In the genomic region with DNA sequence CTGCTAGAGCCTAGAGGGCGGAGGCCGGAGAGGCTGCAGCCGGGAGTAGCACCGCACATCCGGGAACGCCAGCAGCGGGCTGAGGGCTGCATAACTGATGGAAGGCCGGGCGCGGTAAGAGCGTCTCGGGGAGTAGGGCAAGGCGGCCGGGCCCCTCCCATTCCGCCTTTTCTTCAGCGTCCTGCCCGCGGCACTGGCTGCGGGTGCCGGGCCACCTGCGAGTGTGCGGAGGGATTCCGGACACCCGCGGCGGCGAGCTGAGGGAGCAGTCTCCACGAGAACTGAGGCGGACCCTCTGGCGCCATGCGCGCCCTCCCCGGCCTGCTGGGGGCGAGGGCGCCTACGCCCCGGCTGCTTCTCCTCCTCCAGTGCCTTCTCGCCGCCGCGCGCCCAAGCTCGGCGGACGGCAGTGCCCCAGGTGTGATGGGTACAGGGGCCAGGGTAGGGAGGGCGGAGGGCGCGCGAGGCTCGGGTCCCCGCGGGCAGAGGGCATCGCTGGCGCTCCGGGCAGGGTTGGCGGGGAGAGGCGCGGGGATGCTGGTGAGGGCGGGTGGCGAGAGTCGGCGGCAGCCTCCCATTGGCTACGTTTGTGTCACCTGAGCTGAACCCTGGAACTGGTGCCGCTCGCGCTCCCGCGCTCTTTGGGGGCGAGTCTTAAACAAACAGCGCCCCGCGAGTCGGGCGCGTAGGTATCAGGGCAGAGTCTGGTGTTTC, we compare ENCODE assay signal across 7 cellular contexts.
DNase-seq lines count a peak whose midpoint lies in the region; ATAC-seq lines count a peak whose summit lies in the region.

No MANE protein-coding gene starts in this region.

- peaks cover 14% of the 10 kb centered on the region for H3K9me3 Mint-ChIP-seq in activated CD8-positive, alpha-beta T cell treated with anti-CD3 and anti-CD28 coated beads, Interleukin-2, amount 10 ng/mL, durations not matched to agents 7 days and 5 days (ENCODE audit: insufficient read depth)

- no peaks in the 10 kb centered on the region for H3K27me3 Mint-ChIP-seq in activated CD8-positive, alpha-beta T cell treated with anti-CD3 and anti-CD28 coated beads, Interleukin-2, amount 10 ng/mL, durations not matched to agents 7 days and 5 days (ENCODE audit: low read depth)

- ATAC-seq in GM21619 (IDR thresholded peaks at IDR 0.05; ENCODE audit: unreplicated experiment) = peak; percentile 53
- ATAC-seq in activated CD8-positive, alpha-beta T cell treated with anti-CD3 and anti-CD28 coated beads, Interleukin-2, amount 10 ng/mL, durations not matched to agents 7 days and 5 days = peak; percentile 92
- no peak for ATAC-seq in HG03280 (IDR thresholded peaks at IDR 0.05; ENCODE audit: unreplicated experiment)

- H3K27ac Mint-ChIP-seq in activated CD8-positive, alpha-beta T cell treated with anti-CD3 and anti-CD28 coated beads, Interleukin-2, amount 10 ng/mL, durations not matched to agents 7 days and 5 days = peak overlapping the region; percentile 94

- POLR2A ChIA-PET in activated CD8-positive, alpha-beta T cell treated with anti-CD3 and anti-CD28 coated beads, Interleukin-2, amount 10 ng/mL, durations not matched to agents 7 days and 5 days (lab: Charles Lee) = interaction anchor here (0.7 to 2.1 kb wide), 7 partner anchors 8 to 65 kb away, joined by 3 to 7 read pairs (median 4); no protein-coding TSS in a partner anchor

- CTCF ChIA-PET in activated CD8-positive, alpha-beta T cell treated with anti-CD3 and anti-CD28 coated beads, Interleukin-2, amount 10 ng/mL, durations not matched to agents 7 days and 5 days (lab: Charles Lee) = interaction anchor here (0.8 to 2.2 kb wide), 7 partner anchors 10 to 60 kb away, joined by 3 to 6 read pairs (median 4); no protein-coding TSS in a partner anchor

- peaks cover 56% of the 10 kb centered on the region for H3K4me1 Mint-ChIP-seq in activated CD8-positive, alpha-beta T cell treated with anti-CD3 and anti-CD28 coated beads, Interleukin-2, amount 10 ng/mL, durations not matched to agents 7 days and 5 days (ENCODE audit: low read depth)

- peak overlapping the region; percentile 94 for H3K4me3 Mint-ChIP-seq in activated CD8-positive, alpha-beta T cell treated with anti-CD3 and anti-CD28 coated beads, Interleukin-2, amount 10 ng/mL, durations not matched to agents 7 days and 5 days

- H3K36me3 Mint-ChIP-seq in activated CD8-positive, alpha-beta T cell treated with anti-CD3 and anti-CD28 coated beads, Interleukin-2, amount 10 ng/mL, durations not matched to agents 7 days and 5 days (ENCODE audit: low read depth) = peaks cover 28% of the 10 kb centered on the region

- DNase-seq in NCI-H2227 treated with DMSO at 0.1 percent for 48 hours (lab: John Stamatoyannopoulos, UW) (peak; percentile 71), middle frontal gyrus (ENCODE audit: extremely low spot score, low spot score) (peak; percentile 66)
- peak; percentile 92 for DNase-seq in activated CD8-positive, alpha-beta T cell treated with anti-CD3 and anti-CD28 coated beads, Interleukin-2, amount 10 ng/mL, durations not matched to agents 7 days and 5 days
- DNase-seq in effector CD8-positive, alpha-beta T cell (lab: John Stamatoyannopoulos, UW) = peak; percentile 66
- peak; percentile 56 to 72 for DNase-seq in stimulated activated CD8-positive, alpha-beta memory T cell treated with anti-CD3 and anti-CD28 coated beads, Interleukin-4, amount 100 ng/mL, for 1 hour (ENCODE audit: low read depth in 2 of 2, low spot score in 1 of 2)
